In genomic region chr3:179642871-179643270, GRCh38 we compare ENCODE assay signal across 1 cellular context.
TF ChIP-seq lines count a peak whose summit lies in the region.

No MANE protein-coding gene starts in this region.

TF ChIP-seq in liver, 16 proteins besides CTCF, POLR2A, EP300 and RAD21 (continued from another document):
- TF ChIP-seq ZBTB33 (IDR thresholded peaks at IDR 0.05) (no peak), FOXA1 (IDR thresholded peaks at IDR 0.05) (no peak), HNF4G (IDR thresholded peaks at IDR 0.05) (no peak)
